ENCODE assay signal across 34 cellular contexts in genomic region chr11:84552791-84553190, GRCh38.
"Had no signal": no experiment of that assay in that cellular context is flagged by ENCODE, and none has a peak within 500 bp of the region (broad histone marks: within the 10 kb centered on the region; RNA-seq: fewer than 3 reads in every experiment).

No MANE protein-coding gene starts in this region.

- H3K36me3 ChIP-seq: ascending aorta, SJCRH30 had no signal

- H3K4me3 Mint-ChIP-seq: activated B cell treated with CpG ODN at 0.5 μM for 24 hours; activated CD4-positive, alpha-beta memory T cell treated with anti-CD3 and anti-CD28 coated beads for 36 hours; activated naive CD4-positive, alpha-beta T cell treated with anti-CD3 and anti-CD28 coated beads for 36 hours; activated naive CD8-positive, alpha-beta T cell; activated naive CD8-positive, alpha-beta T cell treated with anti-CD3 and anti-CD28 coated beads, Interleukin-2, amount 50 U/mL, for 24 hours; activated T-cell treated with anti-CD3 and anti-CD28 coated beads, Interleukin-2, amount 50 U/mL, for 4 hours; activated T-helper 1 cell treated with anti-CD3 and anti-CD28 coated beads, Interleukin-12 subunit alpha, Interleukin-12 subunit beta, Interleukin-2, Interleukin-4 antibody, amounts not matched to agents 30 ng/mL and 10 ng/mL and 1 ng/mL, durations not matched to agents 14 hours and 24 hours and 36 hours; brain; T-cell; T-helper 17 cell had no signal

- H3K9me3 Mint-ChIP-seq: activated B cell treated with CpG ODN at 0.5 μM for 24 hours; activated naive CD4-positive, alpha-beta T cell treated with anti-CD3 and anti-CD28 coated beads for 36 hours; activated T-helper 1 cell treated with anti-CD3 and anti-CD28 coated beads, Interleukin-12 subunit alpha, Interleukin-12 subunit beta, Interleukin-2, Interleukin-4 antibody, amounts not matched to agents 30 ng/mL and 10 ng/mL and 1 ng/mL, durations not matched to agents 14 hours and 24 hours and 36 hours; brain had no signal

- H3K36me3 Mint-ChIP-seq: activated CD4-positive, alpha-beta memory T cell treated with anti-CD3 and anti-CD28 coated beads for 36 hours; activated naive CD8-positive, alpha-beta T cell; brain; T-cell had no signal

- H3K4me1 ChIP-seq: ascending aorta had no signal

- H3K27ac ChIP-seq: ascending aorta, SJCRH30, SK-N-MC, VCaP had no signal

- H3K9me3 ChIP-seq: ascending aorta, SJCRH30 had no signal

- H3K27me3 Mint-ChIP-seq: activated B cell treated with CpG ODN at 0.5 μM for 24 hours; activated CD4-positive, alpha-beta memory T cell treated with anti-CD3 and anti-CD28 coated beads for 36 hours; activated naive CD8-positive, alpha-beta T cell treated with anti-CD3 and anti-CD28 coated beads, Interleukin-2, amount 50 U/mL, for 24 hours; brain; T-cell; T-helper 17 cell had no signal

- H3K4me1 Mint-ChIP-seq: activated naive CD8-positive, alpha-beta T cell treated with anti-CD3 and anti-CD28 coated beads, Interleukin-2, amount 50 U/mL, for 24 hours; T-cell; T-helper 17 cell had no signal

- H3K27me3 ChIP-seq: ascending aorta, SJCRH30 had no signal

- FAIRE-seq: bronchial epithelial cell had no signal

- H3K27ac Mint-ChIP-seq: activated B cell treated with CpG ODN at 0.5 μM for 24 hours; activated CD4-positive, alpha-beta memory T cell treated with anti-CD3 and anti-CD28 coated beads for 36 hours; activated naive CD4-positive, alpha-beta T cell treated with anti-CD3 and anti-CD28 coated beads for 36 hours; activated naive CD8-positive, alpha-beta T cell; activated naive CD8-positive, alpha-beta T cell treated with anti-CD3 and anti-CD28 coated beads, Interleukin-2, amount 50 U/mL, for 24 hours; activated T-helper 1 cell treated with anti-CD3 and anti-CD28 coated beads, Interleukin-12 subunit alpha, Interleukin-12 subunit beta, Interleukin-2, Interleukin-4 antibody, amounts not matched to agents 30 ng/mL and 10 ng/mL and 1 ng/mL, durations not matched to agents 14 hours and 24 hours and 36 hours; brain; T-cell; T-helper 17 cell had no signal

- H3K4me3 ChIP-seq: ascending aorta, SJCRH30, SK-N-MC had no signal

- DNase-seq: activated B cell treated with CpG ODN at 0.5 μM for 24 hours; activated CD4-positive, alpha-beta memory T cell treated with anti-CD3 and anti-CD28 coated beads for 36 hours; activated CD4-positive, alpha-beta T cell treated with anti-CD3 and anti-CD28 coated beads for 4 hours; activated CD4-positive, alpha-beta T cell treated with anti-CD3 and anti-CD28 coated beads, Interleukin-2, amount 50 U/mL, for 1 hour; activated CD4-positive, CD25-positive, alpha-beta regulatory T cell treated with anti-CD3 and anti-CD28 coated beads, Interleukin-2, amount 50 U/mL, for 72 hours; activated CD8-positive, alpha-beta memory T cell treated with anti-CD3 and anti-CD28 coated beads, Interleukin-2, amount 50 U/mL, for 4 hours; activated gamma-delta T cell treated with Interleukin-2 at 50 U/mL for 16 hours; activated naive CD4-positive, alpha-beta T cell treated with anti-CD3 and anti-CD28 coated beads for 36 hours; activated naive CD8-positive, alpha-beta T cell treated with anti-CD3 and anti-CD28 coated beads, Interleukin-2, amount 50 U/mL, for 24 hours; activated T-cell treated with anti-CD3 and anti-CD28 coated beads for 4 hours; activated T-cell treated with anti-CD3 and anti-CD28 coated beads, Interleukin-2, amount 50 U/mL, for 4 hours; amniotic stem cell; caudate nucleus; cerebellar nuclear complex; NCI-H1105; NCI-H1417 treated with DMSO at 0.1 percent for 48 hours; NCI-H1694; NCI-H1930; NCI-H2081 treated with DMSO at 0.1 percent for 48 hours; NCI-H345; NCI-H524 treated with DMSO at 0.1 percent for 48 hours; SHP77; SJCRH30; T-cell; T-helper 17 cell; T-helper 9 cell had no signal

- ATAC-seq: activated naive CD8-positive, alpha-beta T cell treated with anti-CD3 and anti-CD28 coated beads, Interleukin-2, amount 50 U/mL, for 24 hours; activated T-cell treated with anti-CD3 and anti-CD28 coated beads, Interleukin-2, amount 50 U/mL, for 4 hours; Panc1; T-cell; T-helper 17 cell had no signal
